9 cellular contexts compared by ENCODE assay signal in the genomic region with DNA sequence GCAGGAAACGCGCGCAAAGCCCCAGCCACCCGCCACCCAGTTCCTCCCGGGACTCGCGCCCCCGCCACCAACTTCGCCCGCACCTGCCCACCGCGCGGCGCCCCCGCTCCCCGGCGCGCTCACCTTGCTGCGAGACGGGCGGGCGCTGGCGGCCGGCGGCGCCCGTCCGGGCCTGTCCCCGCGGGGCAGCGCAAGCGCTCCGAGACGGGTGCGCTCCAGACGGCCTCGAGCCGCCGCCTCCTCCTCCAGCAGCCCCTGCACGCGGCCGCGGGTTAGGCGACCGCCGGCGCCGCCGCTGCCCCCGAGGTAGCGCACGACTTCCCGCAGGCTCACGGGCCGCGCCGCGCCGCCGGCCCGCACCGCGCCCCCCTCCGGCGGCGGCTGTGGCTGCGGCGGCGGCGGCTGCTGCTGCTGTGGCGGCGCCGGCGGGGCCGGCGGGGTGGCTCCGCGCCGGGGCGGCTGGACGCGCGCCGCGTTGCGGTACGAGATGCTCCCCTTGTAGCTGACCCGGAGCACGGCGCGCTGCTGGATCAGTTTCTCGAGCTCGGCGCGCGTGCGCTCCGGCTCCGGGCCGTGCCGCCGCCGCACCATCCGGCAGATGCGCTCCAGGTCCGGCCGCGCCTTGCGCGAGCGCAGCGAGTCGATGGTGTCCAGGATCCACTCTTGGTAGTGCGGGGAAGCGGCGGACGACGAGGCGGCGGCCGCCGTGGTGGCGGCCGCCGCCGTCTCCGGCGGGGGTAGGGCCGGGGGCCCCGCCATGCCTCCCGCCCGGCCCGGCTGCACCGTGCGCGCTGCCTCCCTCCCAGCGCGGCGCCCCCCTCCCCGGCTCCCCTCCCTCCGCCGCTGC. TPM values are rescaled to one million over a fixed set of nuclear protein-coding genes. Genes with fewer than 3 reads are reported as not detected.
DNase-seq lines count a peak whose midpoint lies in the region; ATAC-seq, FAIRE-seq and TF ChIP-seq lines count a peak whose summit lies in the region.
"Had no signal": no experiment of that assay in that cellular context is flagged by ENCODE, and none has a peak within 500 bp of the region (broad histone marks: within the 10 kb centered on the region; RNA-seq: fewer than 3 reads in every experiment).

No MANE protein-coding gene starts in this region.

- H3K36me3 ChIP-seq in CD8-positive, alpha-beta memory T cell (ENCODE audit: insufficient read depth, low read length): no peaks in the 10 kb centered on the region

- H3K27me3 Mint-ChIP-seq in CD8-positive, alpha-beta memory T cell: peaks cover 0 to 4% of the 10 kb centered on the region in 2 donors

- peak; percentile 31 to 64 (median 44) for DNase-seq in CD8-positive, alpha-beta memory T cell
- DNase-seq in GOT3 (lab: John Stamatoyannopoulos, UW) (peak; percentile 9), OCI-M1 (lab: John Stamatoyannopoulos, UW) (peak; percentile 91), activated gamma-delta T cell (lab: John Stamatoyannopoulos, UW) (peak; percentile 43), frontal cortex (ENCODE audit: low spot score in 2 of 2) (peak; percentile 64 to 81), omental fat pad (ENCODE audit: low spot score) (no peak), mesenteric fat pad (ENCODE audit: low spot score) (no peak)

- CTCF ChIA-PET in CD8-positive, alpha-beta memory T cell (lab: Charles Lee): interaction anchor here (1.0 to 1.1 kb wide), 2 partner anchors 47 to 183 kb away, joined by 3 to 8 read pairs; a partner anchor contains a TSS

- H3K4me3 Mint-ChIP-seq in CD8-positive, alpha-beta memory T cell: peak overlapping the region; percentile 84 to 94 (median 86)

- H3K4me1 ChIP-seq in CD8-positive, alpha-beta memory T cell (ENCODE audit: insufficient read depth, low read length): peaks cover 14% of the 10 kb centered on the region

- ATAC-seq in omental fat pad (ENCODE audit: low FRiP score): peak; percentile 4
- ATAC-seq in HG03095 (IDR thresholded peaks at IDR 0.05; ENCODE audit: unreplicated experiment): no peak

- no peaks in the 10 kb centered on the region for H3K27me3 ChIP-seq in CD8-positive, alpha-beta memory T cell (ENCODE audit: insufficient read depth, low read length, poor library complexity, severe bottlenecking)

- no peak for FAIRE-seq in frontal cortex (lab: Jason Lieb, UNC)
- FAIRE-seq: TTC549 had no signal

- no peak overlapping the region for H3K27ac ChIP-seq in CD8-positive, alpha-beta memory T cell (ENCODE audit: low read depth, low read length)

- peaks cover 10 to 24% (median 13%) of the 10 kb centered on the region in 3 donors for H3K4me1 Mint-ChIP-seq in CD8-positive, alpha-beta memory T cell

- H3K9me3 ChIP-seq in CD8-positive, alpha-beta memory T cell (ENCODE audit: low read length): no peaks in the 10 kb centered on the region

- no peak for TF ChIP-seq CTCF in omental fat pad (IDR thresholded peaks at IDR 0.05)

- H3K27ac Mint-ChIP-seq in CD8-positive, alpha-beta memory T cell: peak overlapping the region in 7 of 8 donors; percentile 73 to 88 (median 78)

- H3K36me3 Mint-ChIP-seq in CD8-positive, alpha-beta memory T cell: peaks cover 0 to 21% (median 5%) of the 10 kb centered on the region in 3 donors

- H3K4me3 ChIP-seq in CD8-positive, alpha-beta memory T cell (ENCODE audit: low read length): no peak overlapping the region

- POLR2A ChIA-PET in CD8-positive, alpha-beta memory T cell (lab: Charles Lee): interaction anchor here (0.7 to 1.2 kb wide), 2 partner anchors 47 to 244 kb away, joined by 3 to 4 read pairs; no protein-coding TSS in a partner anchor

- peaks cover 0 to 7% (median 0%) of the 10 kb centered on the region in 5 donors for H3K9me3 Mint-ChIP-seq in CD8-positive, alpha-beta memory T cell

RNA-seq across cellular contexts. Expression of a gene that starts 0.7 kb away (rescaled TPM):
- 100 to 1,000 TPM in 1 of 2 experiments, 10 to 100 TPM in 1; 97.8 to 105 TPM for total RNA-seq in CD8-positive, alpha-beta memory T cell
- 2.8 TPM for polyA plus RNA-seq in CD8-positive, alpha-beta memory T cell
- total RNA-seq in frontal cortex (43.2 TPM), omental fat pad (10 to 100 TPM in 2 of 4 donors, 1 to 10 TPM in 2; 8.6 to 22.5 (median 10.8) TPM), mesenteric fat pad (32.3 TPM)

RNA-seq across cellular contexts. Expression of a gene that starts 4.3 kb away (rescaled TPM):
- total RNA-seq in CD8-positive, alpha-beta memory T cell: under 1 TPM in 1 of 2 experiments, not detected in 1; 0.42 TPM
- polyA plus RNA-seq in CD8-positive, alpha-beta memory T cell: not detected
- not detected for total RNA-seq in frontal cortex
- not detected for total RNA-seq in omental fat pad
- total RNA-seq in mesenteric fat pad: not detected

RNA-seq across cellular contexts. Expression of a gene that starts 17.3 kb away (rescaled TPM):
- total RNA-seq in CD8-positive, alpha-beta memory T cell: 1 to 10 TPM in 1 of 2 experiments, under 1 TPM in 1; 1.00 to 1.2 TPM
- polyA plus RNA-seq in CD8-positive, alpha-beta memory T cell: 2.1 TPM
- total RNA-seq in frontal cortex (0.41 TPM), omental fat pad (1 to 10 TPM in 3 of 4 donors, not detected in 1; 1.6 to 3.0 (median 2.8) TPM), mesenteric fat pad (1.7 TPM)

RNA-seq across cellular contexts. Expression of a gene that starts 27.7 kb away (rescaled TPM):
- 10 to 100 TPM; 77.3 to 81.0 TPM for total RNA-seq in CD8-positive, alpha-beta memory T cell
- 1.5 TPM for polyA plus RNA-seq in CD8-positive, alpha-beta memory T cell
- total RNA-seq in frontal cortex (22.0 TPM), omental fat pad (10 to 100 TPM; 31.5 to 56.1 (median 45.1) TPM), mesenteric fat pad (160 TPM)

RNA-seq across cellular contexts. Expression of a gene that starts 28.0 kb away (rescaled TPM):
- not detected for total RNA-seq in CD8-positive, alpha-beta memory T cell
- not detected for polyA plus RNA-seq in CD8-positive, alpha-beta memory T cell
- total RNA-seq in frontal cortex (3.3 TPM), omental fat pad (not detected), mesenteric fat pad (not detected)

Comparison
In these comparisons a context has a peak if more than half of its experiments do, and no peak if none do; other contexts are left out.
1. DNase-seq: peak in CD8-positive, alpha-beta memory T cell (5 of 5), GOT3 (single experiment), OCI-M1 (single experiment), activated gamma-delta T cell (single experiment) and frontal cortex (2 of 2); none in omental fat pad (single experiment) and mesenteric fat pad (single experiment).